In the genomic region with DNA sequence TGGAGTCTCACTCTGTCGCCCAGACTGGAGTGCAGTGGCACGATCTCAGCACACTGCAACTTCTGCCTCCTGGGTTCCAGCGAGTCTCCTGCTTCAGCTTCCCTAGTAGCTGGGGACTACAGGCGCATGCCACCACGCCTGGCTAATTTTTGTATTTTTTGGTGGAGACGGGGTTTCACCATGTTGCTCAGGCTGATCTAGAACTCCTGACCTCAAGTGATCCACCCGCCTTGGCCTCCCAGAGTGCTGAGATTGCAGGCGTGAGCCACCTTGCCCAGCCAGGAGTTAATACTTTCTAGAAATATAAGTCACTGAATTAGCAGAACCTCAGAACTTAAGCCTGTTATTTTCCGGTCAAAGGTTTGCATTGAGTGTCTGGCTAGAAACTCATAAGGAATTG, we compare ENCODE assay signal across 20 cellular contexts.
"Had no signal": no experiment of that assay in that cellular context is flagged by ENCODE, and none has a peak within 500 bp of the region (broad histone marks: within the 10 kb centered on the region; RNA-seq: fewer than 3 reads in every experiment).

No MANE protein-coding gene starts in this region.

- H3K9me3 Mint-ChIP-seq: activated CD8-positive, alpha-beta T cell treated with anti-CD3 and anti-CD28 coated beads for 36 hours; activated naive CD4-positive, alpha-beta T cell treated with anti-CD3 and anti-CD28 coated beads, Interleukin-2, amount 50 U/mL, for 72 hours; activated T-cell treated with anti-CD3 and anti-CD28 coated beads, Interleukin-2, amount 50 U/mL, for 72 hours; dendritic cell treated with granulocyte-macrophage colony-stimulating factor and Interleukin-4, amounts not matched to agents 40 ng/mL and 50 ng/mL, for 4 days; stimulated activated naive CD8-positive, alpha-beta T cell treated with anti-CD3 and anti-CD28 coated beads, Interleukin-15, Interleukin-2, amounts not matched to agents 100 ng/mL and 50 ng/mL, for 24 hours had no signal

- DNase-seq: activated CD4-positive, alpha-beta T cell treated with anti-CD3 and anti-CD28 coated beads for 4 hours; activated CD8-positive, alpha-beta memory T cell treated with anti-CD3 and anti-CD28 coated beads, Interleukin-2, amount 50 U/mL, for 48 hours; activated CD8-positive, alpha-beta T cell treated with anti-CD3 and anti-CD28 coated beads for 36 hours; activated gamma-delta T cell; activated T-cell treated with anti-CD3 and anti-CD28 coated beads, Interleukin-2, amount 50 U/mL, for 72 hours; amygdala; effector memory CD4-positive, alpha-beta T cell; foreskin melanocyte; heart right ventricle; islet precursor cell; mammary epithelial cell; occipital lobe; spleen; T-helper 17 cell; testis had no signal

- ATAC-seq: activated CD8-positive, alpha-beta T cell treated with anti-CD3 and anti-CD28 coated beads for 36 hours; activated naive CD4-positive, alpha-beta T cell treated with anti-CD3 and anti-CD28 coated beads, Interleukin-2, amount 50 U/mL, for 72 hours; activated T-cell treated with anti-CD3 and anti-CD28 coated beads, Interleukin-2, amount 50 U/mL, for 72 hours; T-helper 17 cell had no signal

- H3K27me3 ChIP-seq: heart right ventricle, testis had no signal

- H3K36me3 Mint-ChIP-seq: brain had no signal

- H3K9me3 ChIP-seq: heart right ventricle, spleen, testis had no signal

- H3K27me3 Mint-ChIP-seq: activated CD8-positive, alpha-beta T cell treated with anti-CD3 and anti-CD28 coated beads for 36 hours; stimulated activated naive CD8-positive, alpha-beta T cell treated with anti-CD3 and anti-CD28 coated beads, Interleukin-15, Interleukin-2, amounts not matched to agents 100 ng/mL and 50 ng/mL, for 24 hours had no signal

- H3K27ac Mint-ChIP-seq: activated naive CD4-positive, alpha-beta T cell treated with anti-CD3 and anti-CD28 coated beads, Interleukin-2, amount 50 U/mL, for 72 hours; activated T-cell treated with anti-CD3 and anti-CD28 coated beads, Interleukin-2, amount 50 U/mL, for 72 hours; brain; stimulated activated naive CD8-positive, alpha-beta T cell treated with anti-CD3 and anti-CD28 coated beads, Interleukin-15, Interleukin-2, amounts not matched to agents 100 ng/mL and 50 ng/mL, for 24 hours; T-helper 17 cell; WTC11 had no signal
